Comparison of ENCODE assay signal across 1 cellular context in genomic region chr5:181205402-181205734, GRCh38.
TF ChIP-seq lines count a peak whose summit lies in the region.

No MANE protein-coding gene starts in this region.

TF ChIP-seq in H1, 55 proteins besides CTCF, POLR2A, EP300 and RAD21:
- TF ChIP-seq EZH2 (IDR thresholded peaks at IDR 0.05; ENCODE audit: low read depth, low read length, severe bottlenecking), result peak; percentile 76
- no peak for TF ChIP-seq USF2 (IDR thresholded peaks at IDR 0.05; ENCODE audit: low read length)
